12 cellular contexts compared by ENCODE assay signal in the genomic region with DNA sequence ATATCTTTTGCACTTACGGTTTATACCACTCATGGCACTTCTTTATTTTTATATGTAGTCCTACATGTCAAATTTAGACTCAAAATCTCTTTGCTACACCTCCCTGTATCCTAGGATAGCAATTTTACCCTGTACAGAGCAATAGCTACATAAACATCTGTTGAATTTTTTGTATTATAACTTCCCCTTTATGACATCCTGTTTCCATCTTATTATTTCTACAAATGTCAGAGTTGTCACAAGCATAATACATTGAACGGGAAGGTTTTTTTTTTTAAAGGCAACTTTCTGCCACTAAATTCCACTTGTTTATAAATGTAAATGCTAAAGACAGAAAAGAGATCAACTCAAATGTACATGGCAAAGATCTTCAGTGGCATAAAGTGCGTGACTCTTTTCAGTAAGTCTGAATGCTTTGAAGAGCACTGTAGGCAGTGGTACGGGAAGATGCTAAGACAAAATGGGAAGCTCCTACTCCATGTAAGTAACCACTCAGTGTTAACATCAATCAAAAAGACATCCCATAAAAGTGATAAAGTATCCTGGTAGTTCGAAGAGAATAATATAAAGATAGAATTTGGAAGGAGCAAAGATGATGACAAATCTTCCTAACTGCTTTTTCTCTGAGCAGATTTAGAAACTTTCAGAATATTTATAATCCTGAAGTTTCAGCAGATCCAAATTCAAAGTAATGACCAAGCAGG. TPM values are rescaled to one million over a fixed set of nuclear protein-coding genes. Genes with fewer than 3 reads are reported as not detected.
DNase-seq lines count a peak whose midpoint lies in the region; ATAC-seq lines count a peak whose summit lies in the region.
"Had no signal": no experiment of that assay in that cellular context is flagged by ENCODE, and none has a peak within 500 bp of the region (broad histone marks: within the 10 kb centered on the region; RNA-seq: fewer than 3 reads in every experiment).

No MANE protein-coding gene starts in this region.

- no peaks in the 10 kb centered on the region for H3K27me3 Mint-ChIP-seq in activated T-cell treated with anti-CD3 and anti-CD28 coated beads, Interleukin-2, amount 50 U/mL, for 24 hours
- H3K27me3 Mint-ChIP-seq in activated naive CD8-positive, alpha-beta T cell treated with anti-CD3 and anti-CD28 coated beads, Interleukin-2, amount 50 U/mL, for 24 hours = no peaks in the 10 kb centered on the region
- no peaks in the 10 kb centered on the region for H3K27me3 Mint-ChIP-seq in stimulated activated memory B cell treated with anti-CD40 and anti-IgM and Interleukin-4, amounts not matched to agents 10 μg/mL and 1 μg/mL and 100 μg/mL, for 72 hours

- peak overlapping the region; percentile 72 for H3K27ac Mint-ChIP-seq in activated T-cell treated with anti-CD3 and anti-CD28 coated beads, Interleukin-2, amount 50 U/mL, for 24 hours
- H3K27ac Mint-ChIP-seq in activated naive CD8-positive, alpha-beta T cell treated with anti-CD3 and anti-CD28 coated beads, Interleukin-2, amount 50 U/mL, for 24 hours = peak overlapping the region; percentile 96
- peak overlapping the region; percentile 87 for H3K27ac Mint-ChIP-seq in stimulated activated memory B cell treated with anti-CD40 and anti-IgM and Interleukin-4, amounts not matched to agents 10 μg/mL and 1 μg/mL and 100 μg/mL, for 72 hours

- intact Hi-C loops in left ventricle myocardium superior (cut with micrococcal nuclease) = no loop called here

- peaks cover 40% of the 10 kb centered on the region for H3K36me3 Mint-ChIP-seq in activated T-cell treated with anti-CD3 and anti-CD28 coated beads, Interleukin-2, amount 50 U/mL, for 24 hours (ENCODE audit: low read depth)
- H3K36me3 Mint-ChIP-seq in activated naive CD8-positive, alpha-beta T cell treated with anti-CD3 and anti-CD28 coated beads, Interleukin-2, amount 50 U/mL, for 24 hours (ENCODE audit: low read depth) = peaks cover 31% of the 10 kb centered on the region
- H3K36me3 Mint-ChIP-seq in stimulated activated memory B cell treated with anti-CD40 and anti-IgM and Interleukin-4, amounts not matched to agents 10 μg/mL and 1 μg/mL and 100 μg/mL, for 72 hours = peaks cover 40% of the 10 kb centered on the region

- no peak for DNase-seq in activated T-cell treated with anti-CD3 and anti-CD28 coated beads, Interleukin-2, amount 50 U/mL, for 24 hours
- DNase-seq in activated T-cell treated with anti-CD3 and anti-CD28 coated beads for 4 hours (no peak), NAMALWA (ENCODE audit: low spot score) (peak; percentile 81), DMS79 (lab: John Stamatoyannopoulos, UW) (no peak), GDM1 (lab: John Stamatoyannopoulos, UW) (no peak), left ventricle myocardium superior (no peak)
- DNase-seq in activated naive CD8-positive, alpha-beta T cell treated with anti-CD3 and anti-CD28 coated beads, Interleukin-2, amount 50 U/mL, for 24 hours = no peak
- DNase-seq: MM.1S, NCI-H69, SK-N-SH had no signal

- peaks cover 71% of the 10 kb centered on the region for H3K4me1 Mint-ChIP-seq in activated T-cell treated with anti-CD3 and anti-CD28 coated beads, Interleukin-2, amount 50 U/mL, for 24 hours (ENCODE audit: low read depth)
- H3K4me1 Mint-ChIP-seq in activated naive CD8-positive, alpha-beta T cell treated with anti-CD3 and anti-CD28 coated beads, Interleukin-2, amount 50 U/mL, for 24 hours = peaks cover 80% of the 10 kb centered on the region
- peaks cover 61% of the 10 kb centered on the region for H3K4me1 Mint-ChIP-seq in stimulated activated memory B cell treated with anti-CD40 and anti-IgM and Interleukin-4, amounts not matched to agents 10 μg/mL and 1 μg/mL and 100 μg/mL, for 72 hours

- H3K9me3 Mint-ChIP-seq in activated T-cell treated with anti-CD3 and anti-CD28 coated beads, Interleukin-2, amount 50 U/mL, for 24 hours = no peaks in the 10 kb centered on the region
- H3K9me3 Mint-ChIP-seq in activated naive CD8-positive, alpha-beta T cell treated with anti-CD3 and anti-CD28 coated beads, Interleukin-2, amount 50 U/mL, for 24 hours = peaks cover 3% of the 10 kb centered on the region
- H3K9me3 Mint-ChIP-seq in stimulated activated memory B cell treated with anti-CD40 and anti-IgM and Interleukin-4, amounts not matched to agents 10 μg/mL and 1 μg/mL and 100 μg/mL, for 72 hours = peaks cover 3% of the 10 kb centered on the region

- no peak for ATAC-seq in activated naive CD8-positive, alpha-beta T cell treated with anti-CD3 and anti-CD28 coated beads, Interleukin-2, amount 50 U/mL, for 24 hours
- peak; percentile 82 for ATAC-seq in stimulated activated memory B cell treated with anti-CD40 and anti-IgM and Interleukin-4, amounts not matched to agents 10 μg/mL and 1 μg/mL and 100 μg/mL, for 72 hours
- ATAC-seq in left ventricle myocardium superior = no peak
- ATAC-seq: gastroesophageal sphincter had no signal

- no peak overlapping the region for H3K4me3 Mint-ChIP-seq in activated T-cell treated with anti-CD3 and anti-CD28 coated beads, Interleukin-2, amount 50 U/mL, for 24 hours
- H3K4me3 Mint-ChIP-seq in activated naive CD8-positive, alpha-beta T cell treated with anti-CD3 and anti-CD28 coated beads, Interleukin-2, amount 50 U/mL, for 24 hours = peak overlapping the region; percentile 54
- peak overlapping the region; percentile 64 for H3K4me3 Mint-ChIP-seq in stimulated activated memory B cell treated with anti-CD40 and anti-IgM and Interleukin-4, amounts not matched to agents 10 μg/mL and 1 μg/mL and 100 μg/mL, for 72 hours

RNA-seq across cellular contexts. Expression of gene GNA13, which starts 26.8 kb away (rescaled TPM):
- total RNA-seq in left ventricle myocardium superior = 23.7 TPM
